1 cellular context compared by ENCODE assay signal in the genomic region with DNA sequence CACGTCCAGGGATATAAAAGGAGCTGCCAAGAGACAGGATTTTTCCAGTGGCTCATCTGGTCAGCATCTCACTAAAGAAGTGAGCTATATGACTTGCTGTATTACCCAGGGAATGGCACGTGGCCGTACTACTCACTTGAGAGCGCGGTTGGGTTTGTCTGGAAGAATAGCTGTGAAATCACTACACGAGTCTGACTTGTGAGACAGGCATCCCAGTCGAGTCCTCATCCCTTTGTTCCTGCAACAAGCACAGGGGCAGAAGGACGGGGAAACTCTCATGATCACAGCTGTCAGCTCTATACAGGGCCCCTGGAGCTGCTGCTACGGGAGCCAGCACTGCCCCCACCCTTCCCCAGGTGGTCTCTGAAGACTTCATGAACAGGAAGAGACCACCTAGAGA.
TF ChIP-seq lines count a peak whose summit lies in the region.

No MANE protein-coding gene starts in this region.

TF ChIP-seq in WTC11, 78 proteins besides CTCF, POLR2A, EP300 and RAD21 (continued from another document):
- TF ChIP-seq, protein P1, sequence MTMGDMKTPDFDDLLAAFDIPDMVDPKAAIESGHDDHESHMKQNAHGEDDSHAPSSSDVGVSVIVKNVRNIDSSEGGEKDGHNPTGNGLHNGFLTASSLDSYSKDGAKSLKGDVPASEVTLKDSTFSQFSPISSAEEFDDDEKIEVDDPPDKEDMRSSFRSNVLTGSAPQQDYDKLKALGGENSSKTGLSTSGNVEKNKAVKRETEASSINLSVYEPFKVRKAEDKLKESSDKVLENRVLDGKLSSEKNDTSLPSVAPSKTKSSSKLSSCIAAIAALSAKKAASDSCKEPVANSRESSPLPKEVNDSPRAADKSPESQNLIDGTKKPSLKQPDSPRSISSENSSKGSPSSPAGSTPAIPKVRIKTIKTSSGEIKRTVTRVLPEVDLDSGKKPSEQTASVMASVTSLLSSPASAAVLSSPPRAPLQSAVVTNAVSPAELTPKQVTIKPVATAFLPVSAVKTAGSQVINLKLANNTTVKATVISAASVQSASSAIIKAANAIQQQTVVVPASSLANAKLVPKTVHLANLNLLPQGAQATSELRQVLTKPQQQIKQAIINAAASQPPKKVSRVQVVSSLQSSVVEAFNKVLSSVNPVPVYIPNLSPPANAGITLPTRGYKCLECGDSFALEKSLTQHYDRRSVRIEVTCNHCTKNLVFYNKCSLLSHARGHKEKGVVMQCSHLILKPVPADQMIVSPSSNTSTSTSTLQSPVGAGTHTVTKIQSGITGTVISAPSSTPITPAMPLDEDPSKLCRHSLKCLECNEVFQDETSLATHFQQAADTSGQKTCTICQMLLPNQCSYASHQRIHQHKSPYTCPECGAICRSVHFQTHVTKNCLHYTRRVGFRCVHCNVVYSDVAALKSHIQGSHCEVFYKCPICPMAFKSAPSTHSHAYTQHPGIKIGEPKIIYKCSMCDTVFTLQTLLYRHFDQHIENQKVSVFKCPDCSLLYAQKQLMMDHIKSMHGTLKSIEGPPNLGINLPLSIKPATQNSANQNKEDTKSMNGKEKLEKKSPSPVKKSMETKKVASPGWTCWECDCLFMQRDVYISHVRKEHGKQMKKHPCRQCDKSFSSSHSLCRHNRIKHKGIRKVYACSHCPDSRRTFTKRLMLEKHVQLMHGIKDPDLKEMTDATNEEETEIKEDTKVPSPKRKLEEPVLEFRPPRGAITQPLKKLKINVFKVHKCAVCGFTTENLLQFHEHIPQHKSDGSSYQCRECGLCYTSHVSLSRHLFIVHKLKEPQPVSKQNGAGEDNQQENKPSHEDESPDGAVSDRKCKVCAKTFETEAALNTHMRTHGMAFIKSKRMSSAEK (CRISPR knock-in tag; IDR thresholded peaks at IDR 0.05; ENCODE audit: borderline replicate concordance): no peak
- TF ChIP-seq IRF1 (CRISPR knock-in tag; IDR thresholded peaks at IDR 0.05) (no peak), ZNF423 (CRISPR knock-in tag; IDR thresholded peaks at IDR 0.05) (no peak)
TF ChIP-seq in WTC11: peak in this region for 0.
